8 cellular contexts compared by ENCODE assay signal in the genomic region with DNA sequence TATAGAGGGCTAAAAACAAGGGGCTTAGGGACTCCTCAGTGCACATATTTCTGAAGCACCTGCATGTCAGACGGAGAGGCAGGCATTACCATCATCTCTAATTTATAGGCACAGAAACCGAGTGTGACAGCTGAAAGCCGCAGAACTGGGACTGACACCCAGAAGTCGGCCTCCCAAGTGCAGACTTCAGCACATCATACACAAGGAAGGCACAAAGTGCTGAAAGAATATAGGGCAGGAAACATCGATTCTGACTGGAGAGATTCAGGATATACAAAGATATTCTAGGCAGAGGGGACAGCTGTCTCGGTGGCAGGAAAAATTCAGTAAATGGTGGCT. TPM values are rescaled to one million over a fixed set of nuclear protein-coding genes. Genes with fewer than 3 reads are reported as not detected.
DNase-seq lines count a peak whose midpoint lies in the region; ATAC-seq and TF ChIP-seq lines count a peak whose summit lies in the region.

No MANE protein-coding gene starts in this region.

- peaks cover 39% of the 10 kb centered on the region for H3K4me1 Mint-ChIP-seq in activated naive CD8-positive, alpha-beta T cell treated with anti-CD3 and anti-CD28 coated beads, Interleukin-2, amount 50 U/mL, for 24 hours
- peaks cover 23% of the 10 kb centered on the region for H3K4me1 Mint-ChIP-seq in mesothelial cell of epicardium

- no peaks in the 10 kb centered on the region for H3K27me3 Mint-ChIP-seq in activated naive CD8-positive, alpha-beta T cell treated with anti-CD3 and anti-CD28 coated beads, Interleukin-2, amount 50 U/mL, for 24 hours
- H3K27me3 Mint-ChIP-seq in mesothelial cell of epicardium (ENCODE audit: low read depth): no peaks in the 10 kb centered on the region

- H3K27me3 ChIP-seq in left ventricle myocardium inferior (ENCODE audit: low read depth): no peaks in the 10 kb centered on the region
- no peaks in the 10 kb centered on the region for H3K27me3 ChIP-seq in uterus

- peak overlapping the region; percentile 82 for H3K4me3 ChIP-seq in left ventricle myocardium inferior
- H3K4me3 ChIP-seq in uterus: no peak overlapping the region

- H3K36me3 Mint-ChIP-seq in activated naive CD8-positive, alpha-beta T cell treated with anti-CD3 and anti-CD28 coated beads, Interleukin-2, amount 50 U/mL, for 24 hours (ENCODE audit: low read depth): peaks cover 51% of the 10 kb centered on the region
- H3K36me3 Mint-ChIP-seq in mesothelial cell of epicardium: peaks cover 24% of the 10 kb centered on the region

- H3K9me3 Mint-ChIP-seq in activated naive CD8-positive, alpha-beta T cell treated with anti-CD3 and anti-CD28 coated beads, Interleukin-2, amount 50 U/mL, for 24 hours: no peaks in the 10 kb centered on the region
- H3K9me3 Mint-ChIP-seq in mesothelial cell of epicardium: no peaks in the 10 kb centered on the region

- peaks cover 42% of the 10 kb centered on the region for H3K36me3 ChIP-seq in left ventricle myocardium inferior
- no peaks in the 10 kb centered on the region for H3K36me3 ChIP-seq in uterus

- intact Hi-C loops in left ventricle myocardium inferior (cut with micrococcal nuclease) (loop anchor here (10.0 kb wide), 2 partner anchors 174 to 524 kb away; no protein-coding TSS in a partner anchor), Right ventricle myocardium superior (cut with DNase I) (loop anchor here (5.0 kb wide), 2 partner anchors 172 to 527 kb away; no protein-coding TSS in a partner anchor), uterus (cut with DNase I; ENCODE audit: low total_unique reads) (no loop called here)

- peak overlapping the region; percentile 96 for H3K27ac Mint-ChIP-seq in activated naive CD8-positive, alpha-beta T cell treated with anti-CD3 and anti-CD28 coated beads, Interleukin-2, amount 50 U/mL, for 24 hours
- H3K27ac Mint-ChIP-seq in mesothelial cell of epicardium: peak overlapping the region; percentile 98

- DNase-seq in left ventricle myocardium inferior (no peak), Right ventricle myocardium superior (no peak), mesothelial cell of epicardium (ENCODE audit: low spot score in 2 of 2, unreplicated experiment in 2 of 2) (no peak), uterus (no peak), SW480 (ENCODE audit: low spot score) (no peak), NAMALWA (ENCODE audit: low spot score) (no peak), GM20000 (ENCODE audit: low spot score) (no peak)
- no peak for DNase-seq in activated naive CD8-positive, alpha-beta T cell treated with anti-CD3 and anti-CD28 coated beads, Interleukin-2, amount 50 U/mL, for 24 hours

- peak overlapping the region; percentile 84 for H3K4me3 Mint-ChIP-seq in activated naive CD8-positive, alpha-beta T cell treated with anti-CD3 and anti-CD28 coated beads, Interleukin-2, amount 50 U/mL, for 24 hours
- H3K4me3 Mint-ChIP-seq in mesothelial cell of epicardium: no peak overlapping the region

- H3K9me3 ChIP-seq in left ventricle myocardium inferior (replicated peaks) (no peaks in the 10 kb centered on the region), uterus (no peaks in the 10 kb centered on the region)

- peak overlapping the region; percentile 97 for H3K27ac ChIP-seq in left ventricle myocardium inferior (replicated peaks)
- H3K27ac ChIP-seq in uterus: peak overlapping the region; percentile 44 to 88

- no peak for TF ChIP-seq POLR2A in uterus (IDR thresholded peaks at IDR 0.05)

- no peak for ATAC-seq in Right ventricle myocardium superior (ENCODE audit: poor library complexity)
- no peak for ATAC-seq in activated naive CD8-positive, alpha-beta T cell treated with anti-CD3 and anti-CD28 coated beads, Interleukin-2, amount 50 U/mL, for 24 hours

- TF ChIP-seq CTCF in left ventricle myocardium inferior (IDR thresholded peaks at IDR 0.05; ENCODE audit: borderline replicate concordance) (no peak), mesothelial cell of epicardium (IDR thresholded peaks at IDR 0.05; ENCODE audit: unreplicated experiment) (no peak), uterus (IDR thresholded peaks at IDR 0.05) (no peak), GM20000 (IDR thresholded peaks at IDR 0.05; ENCODE audit: extremely low read depth, missing control alignments) (no peak)

- peaks cover 33% of the 10 kb centered on the region for H3K4me1 ChIP-seq in left ventricle myocardium inferior
- no peaks in the 10 kb centered on the region for H3K4me1 ChIP-seq in uterus

RNA-seq across cellular contexts. Expression of gene MRPS27, which starts 11.2 kb away (rescaled TPM):
- total RNA-seq in left ventricle myocardium inferior (72.0 TPM), Right ventricle myocardium superior (69.3 TPM), mesothelial cell of epicardium (53.4 to 58.1 TPM (median 56.0 TPM) in 3 replicates), uterus (100 to 1,000 TPM in 1 of 4 donors, 10 to 100 TPM in 3; 45.9 to 214 (median 68.6) TPM)

RNA-seq across cellular contexts. Expression of gene PTCD2, which starts 11.4 kb away (rescaled TPM):
- 18.2 TPM for total RNA-seq in left ventricle myocardium inferior
- total RNA-seq in Right ventricle myocardium superior: 18.6 TPM
- total RNA-seq in mesothelial cell of epicardium: 12.2 to 14.5 TPM (median 13.6 TPM) in 3 replicates
- 10 to 100 TPM in 1 of 4 donors, 1 to 10 TPM in 2, under 1 TPM in 1; 0.59 to 14.0 (median 5.5) TPM for total RNA-seq in uterus
